14 cellular contexts compared by ENCODE assay signal in the genomic region with DNA sequence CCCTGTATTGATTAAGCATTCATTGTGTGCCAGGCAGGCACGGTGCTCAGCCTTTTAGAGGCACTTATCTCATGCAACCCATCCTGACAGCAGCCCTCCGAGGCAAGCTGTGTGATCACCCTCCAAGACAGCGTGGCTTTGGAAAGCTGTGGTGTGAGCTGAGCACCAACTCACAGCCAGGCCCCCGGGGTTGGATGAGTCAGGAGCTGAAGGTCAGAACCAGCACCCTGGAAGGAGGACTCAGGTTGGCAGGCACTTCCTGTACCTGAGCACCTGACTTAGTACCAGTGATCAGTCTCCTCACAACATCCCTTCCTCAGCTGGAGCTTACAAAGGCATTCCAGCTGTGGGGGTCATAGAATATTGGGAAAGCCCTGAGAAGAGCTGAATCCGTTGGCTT. TPM values are rescaled to one million over a fixed set of nuclear protein-coding genes. Genes with fewer than 3 reads are reported as not detected.
DNase-seq lines count a peak whose midpoint lies in the region; ATAC-seq and FAIRE-seq lines count a peak whose summit lies in the region.
"Had no signal": no experiment of that assay in that cellular context is flagged by ENCODE, and none has a peak within 500 bp of the region (broad histone marks: within the 10 kb centered on the region; RNA-seq: fewer than 3 reads in every experiment).

No MANE protein-coding gene starts in this region.

- H3K36me3 ChIP-seq in CD8-positive, alpha-beta memory T cell (ENCODE audit: insufficient read depth, low read length): peaks cover 68% of the 10 kb centered on the region

- H3K4me1 ChIP-seq in CD8-positive, alpha-beta memory T cell (ENCODE audit: insufficient read depth, low read length): peaks cover 27% of the 10 kb centered on the region

- CTCF ChIA-PET in CD8-positive, alpha-beta memory T cell (lab: Charles Lee): interaction anchor here (1.4 to 2.6 kb wide), 4 partner anchors 10 to 177 kb away, joined by 3 to 6 read pairs (median 4); a partner anchor contains a TSS

- no peaks in the 10 kb centered on the region for H3K9me3 Mint-ChIP-seq in CD8-positive, alpha-beta memory T cell
- no peaks in the 10 kb centered on the region for H3K9me3 Mint-ChIP-seq in activated naive CD8-positive, alpha-beta T cell (ENCODE audit: low read depth)
- H3K9me3 Mint-ChIP-seq: T-helper 2 cell treated with Interferon-gamma antibody and Interleukin-4, amounts not matched to agents 5 μg/mL and 100 μg/mL, for 36 hours had no signal

- H3K4me3 Mint-ChIP-seq in CD8-positive, alpha-beta memory T cell: no peak overlapping the region
- H3K4me3 Mint-ChIP-seq in activated naive CD8-positive, alpha-beta T cell: no peak overlapping the region
- H3K4me3 Mint-ChIP-seq: T-helper 2 cell treated with Interferon-gamma antibody and Interleukin-4, amounts not matched to agents 5 μg/mL and 100 μg/mL, for 36 hours had no signal

- no peak for FAIRE-seq in GM19239 (lab: Jason Lieb, UNC)

- H3K4me1 Mint-ChIP-seq in CD8-positive, alpha-beta memory T cell: peaks cover 63 to 72% (median 70%) of the 10 kb centered on the region in 3 donors
- peaks cover 68% of the 10 kb centered on the region for H3K4me1 Mint-ChIP-seq in activated naive CD8-positive, alpha-beta T cell (ENCODE audit: low read depth)

- peaks cover 3 to 91% (median 11%) of the 10 kb centered on the region in 3 donors for H3K36me3 Mint-ChIP-seq in CD8-positive, alpha-beta memory T cell
- peaks cover 4% of the 10 kb centered on the region for H3K36me3 Mint-ChIP-seq in activated naive CD8-positive, alpha-beta T cell

- ATAC-seq in left colon: peak; percentile 51
- ATAC-seq in GM21825 (IDR thresholded peaks at IDR 0.05; ENCODE audit: unreplicated experiment): no peak

- intact Hi-C loops in left colon (cut with DNase I, micrococcal nuclease): no loop called here

- POLR2A ChIA-PET in CD8-positive, alpha-beta memory T cell (lab: Charles Lee): interaction anchor here (0.5 to 1.5 kb wide), 3 partner anchors 9 to 358 kb away, joined by 3 to 14 read pairs (median 4); a partner anchor contains a TSS

- peak overlapping the region in 6 of 8 donors; percentile 17 to 71 (median 52) for H3K27ac Mint-ChIP-seq in CD8-positive, alpha-beta memory T cell
- H3K27ac Mint-ChIP-seq in activated naive CD8-positive, alpha-beta T cell: peak overlapping the region; percentile 69
- H3K27ac Mint-ChIP-seq: T-helper 2 cell treated with Interferon-gamma antibody and Interleukin-4, amounts not matched to agents 5 μg/mL and 100 μg/mL, for 36 hours had no signal

- H3K27me3 Mint-ChIP-seq in CD8-positive, alpha-beta memory T cell: no peaks in the 10 kb centered on the region
- no peaks in the 10 kb centered on the region for H3K27me3 Mint-ChIP-seq in activated naive CD8-positive, alpha-beta T cell

- DNase-seq in CD8-positive, alpha-beta memory T cell: no peak
- DNase-seq in M059J (ENCODE audit: low read depth) (peak; percentile 70), left colon (no peak), hepatic stellate cell (ENCODE audit: low spot score) (no peak), GM19239 (ENCODE audit: insufficient read length, low spot score) (no peak), DMS79 (lab: John Stamatoyannopoulos, UW) (no peak)
- DNase-seq: cerebellar nuclear complex, NCI-H345, RPMI8226 had no signal

- no peak overlapping the region for H3K4me3 ChIP-seq in CD8-positive, alpha-beta memory T cell (ENCODE audit: low read length)
- H3K4me3 ChIP-seq: BLaER1 treated with 17β-estradiol and CSF1 and Interleukin-3, amounts not matched to agents 10 nM and 100 nM; suprapubic skin had no signal

- no peaks in the 10 kb centered on the region for H3K27me3 ChIP-seq in CD8-positive, alpha-beta memory T cell (ENCODE audit: insufficient read depth, low read length, poor library complexity, severe bottlenecking)
- H3K27me3 ChIP-seq: BLaER1 treated with 17β-estradiol and CSF1 and Interleukin-3, amounts not matched to agents 10 nM and 100 nM; suprapubic skin had no signal

- no peaks in the 10 kb centered on the region for H3K9me3 ChIP-seq in CD8-positive, alpha-beta memory T cell (ENCODE audit: low read length)
- H3K9me3 ChIP-seq: BLaER1 treated with 17β-estradiol and CSF1 and Interleukin-3, amounts not matched to agents 10 nM and 100 nM; suprapubic skin had no signal

- H3K27ac ChIP-seq in CD8-positive, alpha-beta memory T cell (ENCODE audit: low read depth, low read length): no peak overlapping the region
- H3K27ac ChIP-seq: BLaER1 treated with 17β-estradiol and CSF1 and Interleukin-3, amounts not matched to agents 10 nM and 100 nM; suprapubic skin had no signal

RNA-seq across cellular contexts. Expression of a gene that starts 9.0 kb away (rescaled TPM):
- total RNA-seq in CD8-positive, alpha-beta memory T cell: 10 to 100 TPM; 32.4 to 35.6 TPM
- polyA plus RNA-seq in CD8-positive, alpha-beta memory T cell: 18.1 TPM
- total RNA-seq in M059J (2014; rRNA removed; shearing (Covaris generic)): 8.3 and 10.7 TPM in 2 replicates
- 10 to 100 TPM; 11.0 to 15.0 TPM for total RNA-seq in left colon

RNA-seq across cellular contexts. Expression of a gene that starts 44.9 kb away (rescaled TPM):
- 10 to 100 TPM; 32.2 to 35.3 TPM for total RNA-seq in CD8-positive, alpha-beta memory T cell
- 350 TPM for polyA plus RNA-seq in CD8-positive, alpha-beta memory T cell
- total RNA-seq in M059J (2014; rRNA removed; shearing (Covaris generic)): 1.0 and 1.9 TPM in 2 replicates
- 10 to 100 TPM in 1 of 2 donors, 1 to 10 TPM in 1; 8.1 to 21.9 TPM for total RNA-seq in left colon
